24 cellular contexts compared by ENCODE assay signal in genomic region chr7:132130497-132130896, GRCh38.
DNase-seq lines count a peak whose midpoint lies in the region; ATAC-seq, FAIRE-seq and TF ChIP-seq lines count a peak whose summit lies in the region.
"Had no signal": no experiment of that assay in that cellular context is flagged by ENCODE, and none has a peak within 500 bp of the region (broad histone marks: within the 10 kb centered on the region; RNA-seq: fewer than 3 reads in every experiment).

No MANE protein-coding gene starts in this region.

- no peak for TF ChIP-seq CTCF in AG10803 (conservative IDR thresholded peaks at IDR 0.05; ENCODE audit: low read length)

- H3K4me3 ChIP-seq in AG10803 (ENCODE audit: low read length) = no peak overlapping the region
- H3K4me3 ChIP-seq: coronary artery, heart right ventricle, MG63, ovary, suprapubic skin had no signal

- no peak for TF ChIP-seq POLR2A in GM12891 (IDR thresholded peaks at IDR 0.05; ENCODE audit: low read depth, low read length)

- no peak for FAIRE-seq in GM12891 (lab: Jason Lieb, UNC)

- ATAC-seq in GM19035 (IDR thresholded peaks at IDR 0.05; ENCODE audit: unreplicated experiment) = no peak
- ATAC-seq in HG03095 (IDR thresholded peaks at IDR 0.05; ENCODE audit: unreplicated experiment) = no peak
- ATAC-seq: activated CD4-positive, alpha-beta T cell treated with anti-CD3 and anti-CD28 coated beads for 36 hours; effector memory CD8-positive, alpha-beta T cell; heart right ventricle; left cardiac atrium; Right ventricle myocardium inferior; stimulated activated effector memory CD8-positive, alpha-beta T cell treated with anti-CD3 and anti-CD28 coated beads, Interleukin-12 subunit alpha, Interleukin-12 subunit beta, amount 100 ng/mL, for 72 hours had no signal

- DNase-seq in AG10803 (ENCODE audit: low read depth) = peak; percentile 28
- DNase-seq in EL = peak; percentile 45
- DNase-seq in SW480 (ENCODE audit: low spot score) = peak; percentile 63
- peak; percentile 69 for DNase-seq in glomerular visceral epithelial cell (ENCODE audit: extremely low spot score)
- no peak for DNase-seq in NCI-H2196 treated with DMSO at 0.1 percent for 48 hours (lab: John Stamatoyannopoulos, UW; ENCODE audit: unreplicated experiment)
- DNase-seq in GM12891 (ENCODE audit: insufficient read length, low spot score) = no peak
- DNase-seq: ACHN; activated CD4-positive, alpha-beta T cell treated with anti-CD3 and anti-CD28 coated beads for 36 hours; activated naive CD4-positive, alpha-beta T cell treated with anti-CD3 and anti-CD28 coated beads, Interleukin-2, amount 50 U/mL, for 16 hours; DMS79; effector memory CD8-positive, alpha-beta T cell; heart right ventricle; left cardiac atrium; MG63; NCI-H1417 treated with DMSO at 0.1 percent for 48 hours; NCI-H2107; ovary; stimulated activated CD4-positive, alpha-beta T cell treated with anti-CD3 and anti-CD28 coated beads, Interleukin-2, amount 100 ng/mL, for 48 hours had no signal

TF ChIP-seq in GM12891, 5 proteins besides CTCF, POLR2A, EP300 and RAD21:
- TF ChIP-seq POLR2AphosphoS5 (IDR thresholded peaks at IDR 0.05; ENCODE audit: low read depth, low read length) (no peak), TAF1 (IDR thresholded peaks at IDR 0.05; ENCODE audit: low read depth, low read length) (no peak), SPI1 (IDR thresholded peaks at IDR 0.05; ENCODE audit: low read depth, low read length) (no peak), PAX5 (IDR thresholded peaks at IDR 0.05; ENCODE audit: insufficient read depth, low read length, severe bottlenecking) (no peak), POU2F2 (IDR thresholded peaks at IDR 0.05; ENCODE audit: low read depth, low read length) (no peak)

Comparison
In these comparisons a context has a peak if more than half of its experiments do, and no peak if none do; other contexts are left out.
1. DNase-seq: peak in AG10803 (single experiment), EL (single experiment), SW480 (single experiment) and glomerular visceral epithelial cell (single experiment); none in NCI-H2196 treated with DMSO at 0.1 percent for 48 hours (single experiment) and GM12891 (single experiment).